26 cellular contexts compared by ENCODE assay signal in genomic region chr5:128493657-128494329, GRCh38. TPM values are rescaled to one million over a fixed set of nuclear protein-coding genes. Genes with fewer than 3 reads are reported as not detected.
"Had no signal": no experiment of that assay in that cellular context is flagged by ENCODE, and none has a peak within 500 bp of the region (broad histone marks: within the 10 kb centered on the region; RNA-seq: fewer than 3 reads in every experiment).

No MANE protein-coding gene starts in this region.

- H2AFZ ChIP-seq: parathyroid adenoma had no signal

- H3K4me1 ChIP-seq: left lung, parathyroid adenoma, psoas muscle, suprapubic skin, tibial artery, upper lobe of right lung had no signal

- DNase-seq: activated CD4-positive, alpha-beta memory T cell treated with anti-CD3 and anti-CD28 coated beads, Interleukin-2, amount 10 ng/mL, durations not matched to agents 7 days and 5 days; activated CD4-positive, alpha-beta T cell treated with anti-CD3 and anti-CD28 coated beads, Interleukin-2, amount 10 ng/mL, durations not matched to agents 7 days and 5 days; activated CD4-positive, CD25-positive, alpha-beta regulatory T cell treated with anti-CD3 and anti-CD28 coated beads, Interleukin-2, amount 50 U/mL, for 72 hours; activated CD8-positive, alpha-beta memory T cell treated with anti-CD3 and anti-CD28 coated beads, Interleukin-2, amount 50 U/mL, for 48 hours; activated gamma-delta T cell; activated naive CD8-positive, alpha-beta T cell treated with anti-CD3 and anti-CD28 coated beads, Interleukin-2, amount 50 U/mL, for 24 hours; activated T-cell treated with anti-CD3 and anti-CD28 coated beads, Interleukin-2, amount 50 U/mL, for 24 hours; cerebellar nuclear complex; dorsolateral prefrontal cortex; effector memory CD4-positive, alpha-beta T cell; head of caudate nucleus; kidney glomerular epithelial cell; left lung; psoas muscle; stimulated activated naive CD4-positive, alpha-beta T cell; T-helper 17 cell; T1000; tibial artery; upper lobe of right lung had no signal

- H3K9me3 Mint-ChIP-seq: activated CD4-positive, alpha-beta memory T cell treated with anti-CD3 and anti-CD28 coated beads, Interleukin-2, amount 10 ng/mL, durations not matched to agents 7 days and 5 days; activated CD4-positive, alpha-beta T cell treated with anti-CD3 and anti-CD28 coated beads, Interleukin-2, amount 10 ng/mL, durations not matched to agents 7 days and 5 days; activated naive CD8-positive, alpha-beta T cell treated with anti-CD3 and anti-CD28 coated beads, Interleukin-2, amount 50 U/mL, for 24 hours had no signal

- H3K4me3 ChIP-seq: coronary artery, dorsolateral prefrontal cortex, left lung, psoas muscle, suprapubic skin, tibial artery, upper lobe of right lung had no signal

- H3K27ac ChIP-seq: coronary artery, dorsolateral prefrontal cortex, left lung, parathyroid adenoma, psoas muscle, suprapubic skin, tibial artery, upper lobe of right lung, WERI-Rb-1 had no signal

- H3K27ac Mint-ChIP-seq: activated CD4-positive, alpha-beta memory T cell treated with anti-CD3 and anti-CD28 coated beads, Interleukin-2, amount 10 ng/mL, durations not matched to agents 7 days and 5 days; activated CD4-positive, alpha-beta T cell treated with anti-CD3 and anti-CD28 coated beads, Interleukin-2, amount 10 ng/mL, durations not matched to agents 7 days and 5 days; activated naive CD4-positive, alpha-beta T cell treated with anti-CD3 and anti-CD28 coated beads, Interleukin-2, amount 50 U/mL, for 24 hours; activated naive CD8-positive, alpha-beta T cell treated with anti-CD3 and anti-CD28 coated beads, Interleukin-2, amount 50 U/mL, for 24 hours; activated T-cell treated with anti-CD3 and anti-CD28 coated beads, Interleukin-2, amount 50 U/mL, for 24 hours; nephron; T-helper 17 cell had no signal

- H3K9me3 ChIP-seq: left lung, psoas muscle, suprapubic skin, tibial artery, upper lobe of right lung had no signal

- H3K4me3 Mint-ChIP-seq: activated CD4-positive, alpha-beta memory T cell treated with anti-CD3 and anti-CD28 coated beads, Interleukin-2, amount 10 ng/mL, durations not matched to agents 7 days and 5 days; activated CD4-positive, alpha-beta T cell treated with anti-CD3 and anti-CD28 coated beads, Interleukin-2, amount 10 ng/mL, durations not matched to agents 7 days and 5 days; activated naive CD4-positive, alpha-beta T cell treated with anti-CD3 and anti-CD28 coated beads, Interleukin-2, amount 50 U/mL, for 24 hours; activated naive CD8-positive, alpha-beta T cell treated with anti-CD3 and anti-CD28 coated beads, Interleukin-2, amount 50 U/mL, for 24 hours; activated T-cell treated with anti-CD3 and anti-CD28 coated beads, Interleukin-2, amount 50 U/mL, for 24 hours; nephron; T-helper 17 cell had no signal

- H3K4me1 Mint-ChIP-seq: activated CD4-positive, alpha-beta memory T cell treated with anti-CD3 and anti-CD28 coated beads, Interleukin-2, amount 10 ng/mL, durations not matched to agents 7 days and 5 days; activated CD4-positive, alpha-beta T cell treated with anti-CD3 and anti-CD28 coated beads, Interleukin-2, amount 10 ng/mL, durations not matched to agents 7 days and 5 days; activated naive CD4-positive, alpha-beta T cell treated with anti-CD3 and anti-CD28 coated beads, Interleukin-2, amount 50 U/mL, for 24 hours; activated naive CD8-positive, alpha-beta T cell treated with anti-CD3 and anti-CD28 coated beads, Interleukin-2, amount 50 U/mL, for 24 hours; T-helper 17 cell had no signal

- H3K27me3 ChIP-seq: dorsolateral prefrontal cortex, left lung, suprapubic skin, tibial artery, upper lobe of right lung had no signal

- H3K27me3 Mint-ChIP-seq: activated CD4-positive, alpha-beta memory T cell treated with anti-CD3 and anti-CD28 coated beads, Interleukin-2, amount 10 ng/mL, durations not matched to agents 7 days and 5 days; activated CD4-positive, alpha-beta T cell treated with anti-CD3 and anti-CD28 coated beads, Interleukin-2, amount 10 ng/mL, durations not matched to agents 7 days and 5 days; activated naive CD8-positive, alpha-beta T cell treated with anti-CD3 and anti-CD28 coated beads, Interleukin-2, amount 50 U/mL, for 24 hours; T-helper 17 cell had no signal

- H3K9ac ChIP-seq: parathyroid adenoma had no signal

- H3K36me3 ChIP-seq: left lung, suprapubic skin, tibial artery, upper lobe of right lung, WERI-Rb-1 had no signal

- H3K79me2 ChIP-seq: parathyroid adenoma had no signal

- ATAC-seq: activated naive CD8-positive, alpha-beta T cell treated with anti-CD3 and anti-CD28 coated beads, Interleukin-2, amount 50 U/mL, for 24 hours; left lung; psoas muscle; T-helper 17 cell; upper lobe of right lung had no signal

- FAIRE-seq: bronchial epithelial cell had no signal

- H3K36me3 Mint-ChIP-seq: activated naive CD4-positive, alpha-beta T cell treated with anti-CD3 and anti-CD28 coated beads, Interleukin-2, amount 50 U/mL, for 24 hours had no signal

RNA-seq across cellular contexts. Expression of gene FBN2, which starts 44.3 kb away (rescaled TPM):
- total RNA-seq: activated CD4-positive, alpha-beta memory T cell treated with anti-CD3 and anti-CD28 coated beads, Interleukin-2, amount 10 ng/mL, durations not matched to agents 7 days and 5 days; activated CD4-positive, alpha-beta T cell treated with anti-CD3 and anti-CD28 coated beads, Interleukin-2, amount 10 ng/mL, durations not matched to agents 7 days and 5 days had no signal
